In genomic region chr14:91065266-91065665, GRCh38 we compare ENCODE assay signal across 28 cellular contexts. TPM values are rescaled to one million over a fixed set of nuclear protein-coding genes. Genes with fewer than 3 reads are reported as not detected.
DNase-seq lines count a peak whose midpoint lies in the region; ATAC-seq and TF ChIP-seq lines count a peak whose summit lies in the region.
"Had no signal": no experiment of that assay in that cellular context is flagged by ENCODE, and none has a peak within 500 bp of the region (broad histone marks: within the 10 kb centered on the region; RNA-seq: fewer than 3 reads in every experiment).

No MANE protein-coding gene starts in this region.

- H3K4me3 Mint-ChIP-seq in CD4-positive, CD25-positive, alpha-beta regulatory T cell: peak overlapping the region in 3 of 4 donors; percentile 45 to 53 (median 48)
- no peak overlapping the region for H3K4me3 Mint-ChIP-seq in CD4-positive, alpha-beta T cell
- H3K4me3 Mint-ChIP-seq in activated T-helper 17 cell treated with anti-CD3 and anti-CD28 coated beads, Interleukin-2, amount 50 U/mL, for 72 hours: no peak overlapping the region
- H3K4me3 Mint-ChIP-seq in immature natural killer cell: peak overlapping the region in 2 of 5 donors; percentile 67 to 76
- H3K4me3 Mint-ChIP-seq: stimulated activated memory B cell treated with anti-CD40 and anti-IgM and Interleukin-4, amounts not matched to agents 10 μg/mL and 1 μg/mL and 100 μg/mL, for 72 hours had no signal

- H3K9me3 ChIP-seq in CD4-positive, CD25-positive, alpha-beta regulatory T cell (ENCODE audit: control insufficient read depth in 2 of 2, low read length in 2 of 2): no peaks in the 10 kb centered on the region
- H3K9me3 ChIP-seq in CD4-positive, alpha-beta T cell (ENCODE audit: control insufficient read depth, low read length): no peaks in the 10 kb centered on the region
- no peaks in the 10 kb centered on the region for H3K9me3 ChIP-seq in A673 (ENCODE audit: low read depth, low read length, poor library complexity, severe bottlenecking)
- H3K9me3 ChIP-seq: HAP-1, Peyer's patch, transverse colon had no signal

- H3K27me3 ChIP-seq in CD4-positive, CD25-positive, alpha-beta regulatory T cell (ENCODE audit: control insufficient read depth, insufficient read depth, low read length): no peaks in the 10 kb centered on the region
- H3K27me3 ChIP-seq in CD4-positive, alpha-beta T cell (ENCODE audit: control insufficient read depth, insufficient read depth, low read length): no peaks in the 10 kb centered on the region
- no peaks in the 10 kb centered on the region for H3K27me3 ChIP-seq in A673 (replicated peaks; ENCODE audit: insufficient read depth, low read depth, low read length, poor library complexity)
- H3K27me3 ChIP-seq: dorsolateral prefrontal cortex, hepatocyte, Peyer's patch, SJCRH30, transverse colon had no signal

- H3K4me3 ChIP-seq in CD4-positive, CD25-positive, alpha-beta regulatory T cell (ENCODE audit: low read depth, low read length): no peak overlapping the region
- no peak overlapping the region for H3K4me3 ChIP-seq in A673 (ENCODE audit: low read depth, low read length, poor library complexity, severe bottlenecking)
- H3K4me3 ChIP-seq: dorsolateral prefrontal cortex, GM12878, HAP-1, hepatocyte, Peyer's patch, SJCRH30, skin epidermis, transverse colon had no signal

- no peak for DNase-seq in CD4-positive, CD25-positive, alpha-beta regulatory T cell
- no peak for DNase-seq in CD4-positive, alpha-beta T cell
- DNase-seq in immature natural killer cell (no peak), NCI-H2029 treated with DMSO at 0.1 percent for 48 hours (lab: John Stamatoyannopoulos, UW) (no peak), A673 (ENCODE audit: low spot score) (no peak)
- DNase-seq: activated effector memory CD4-positive, alpha-beta T cell treated with anti-CD3 and anti-CD28 coated beads, Interleukin-2, amount 50 U/mL, for 16 hours; aorta; caudate nucleus; dorsolateral prefrontal cortex; erythroblast; foreskin melanocyte; left ventricle myocardium superior; NCI-H1417; NCI-H2171; NCI-H524 treated with DMSO at 0.1 percent for 48 hours; Peyer's patch; SJCRH30; stimulated activated CD4-positive, alpha-beta T cell treated with anti-CD3 and anti-CD28 coated beads, Interleukin-1b, Interleukin-23, amount 100 ng/mL, for 48 hours; transverse colon had no signal

- CTCF ChIA-PET in CD4-positive, alpha-beta T cell (lab: Charles Lee): no interaction called here
- CTCF ChIA-PET in A673 (lab: Charles Lee): no interaction called here

- no peaks in the 10 kb centered on the region for H3K36me3 ChIP-seq in CD4-positive, CD25-positive, alpha-beta regulatory T cell (ENCODE audit: control insufficient read depth, insufficient read depth, low read length)
- no peaks in the 10 kb centered on the region for H3K36me3 ChIP-seq in A673 (ENCODE audit: insufficient read depth, low read length, poor library complexity, severe bottlenecking)
- H3K36me3 ChIP-seq: HAP-1, Peyer's patch, SJCRH30, transverse colon had no signal

- H3K4me1 ChIP-seq in CD4-positive, CD25-positive, alpha-beta regulatory T cell (ENCODE audit: control insufficient read depth, insufficient read depth, low read length, poor library complexity, severe bottlenecking): peaks cover 84% of the 10 kb centered on the region
- H3K4me1 ChIP-seq in A673 (ENCODE audit: insufficient read depth, low read length, poor library complexity, severe bottlenecking): peaks cover 6% of the 10 kb centered on the region
- H3K4me1 ChIP-seq: SJCRH30 had no signal

- POLR2A ChIA-PET in CD4-positive, alpha-beta T cell (lab: Charles Lee): interaction anchor here (1.0 to 2.6 kb wide), 2 partner anchors 13 to 49 kb away, joined by 3 to 17 read pairs; partner anchors contain the start of gene DGLUCY
- POLR2A ChIA-PET in A673 (lab: Charles Lee; ENCODE audit: low non-redundant PET): no interaction called here

- peaks cover 31 to 76% (median 54%) of the 10 kb centered on the region in 4 donors for H3K4me1 Mint-ChIP-seq in CD4-positive, CD25-positive, alpha-beta regulatory T cell
- peaks cover 74% of the 10 kb centered on the region for H3K4me1 Mint-ChIP-seq in CD4-positive, alpha-beta T cell (ENCODE audit: low read depth)
- peaks cover 46% of the 10 kb centered on the region for H3K4me1 Mint-ChIP-seq in activated T-helper 17 cell treated with anti-CD3 and anti-CD28 coated beads, Interleukin-2, amount 50 U/mL, for 72 hours
- peaks cover 73 to 76% of the 10 kb centered on the region in 2 donors for H3K4me1 Mint-ChIP-seq in immature natural killer cell

- TF ChIP-seq CTCF in CD4-positive, alpha-beta T cell (IDR thresholded peaks at IDR 0.05): no peak
- TF ChIP-seq CTCF in A673 (conservative IDR thresholded peaks at IDR 0.05; ENCODE audit: low read depth, low read length): no peak

- no TSS peak for BruUV-seq in A673 (replicated peaks; lab: Mats Ljungman, UMichigan)

- intact Hi-C loops in CD4-positive, alpha-beta T cell (cut with DNase I, micrococcal nuclease): loop anchor here in 1 of 2 experiments (10.0 kb wide), 1 partner anchor 180 kb away; the partner anchor contains the start of gene GPR68
- intact Hi-C loops in A673 (cut with micrococcal nuclease; ENCODE audit: unreplicated experiment): no loop called here

- H3K27me3 Mint-ChIP-seq in CD4-positive, CD25-positive, alpha-beta regulatory T cell: no peaks in the 10 kb centered on the region
- no peaks in the 10 kb centered on the region for H3K27me3 Mint-ChIP-seq in CD4-positive, alpha-beta T cell
- no peaks in the 10 kb centered on the region for H3K27me3 Mint-ChIP-seq in activated T-helper 17 cell treated with anti-CD3 and anti-CD28 coated beads, Interleukin-2, amount 50 U/mL, for 72 hours
- H3K27me3 Mint-ChIP-seq in immature natural killer cell (ENCODE audit: low read depth in 3 of 3): peaks cover 2 to 16% (median 4%) of the 10 kb centered on the region in 3 donors
- H3K27me3 Mint-ChIP-seq: progenitor cell of endocrine pancreas; stimulated activated memory B cell treated with anti-CD40 and anti-IgM and Interleukin-4, amounts not matched to agents 10 μg/mL and 1 μg/mL and 100 μg/mL, for 72 hours had no signal

- ATAC-seq in CD4-positive, CD25-positive, alpha-beta regulatory T cell (ENCODE audit: low read depth in 2 of 2): no peak
- no peak for ATAC-seq in CD4-positive, alpha-beta T cell (ENCODE audit: poor library complexity)
- ATAC-seq in activated T-helper 17 cell treated with anti-CD3 and anti-CD28 coated beads, Interleukin-2, amount 50 U/mL, for 72 hours (replicated peaks): no peak
- ATAC-seq in GM18498 (IDR thresholded peaks at IDR 0.05; ENCODE audit: unreplicated experiment) (no peak), GM21619 (IDR thresholded peaks at IDR 0.05; ENCODE audit: unreplicated experiment) (no peak)
- ATAC-seq: GM12878; left ventricle myocardium superior; stimulated activated memory B cell treated with anti-CD40 and anti-IgM and Interleukin-4, amounts not matched to agents 10 μg/mL and 1 μg/mL and 100 μg/mL, for 72 hours had no signal

- peaks cover 0 to 3% (median 0%) of the 10 kb centered on the region in 7 donors for H3K9me3 Mint-ChIP-seq in CD4-positive, CD25-positive, alpha-beta regulatory T cell
- H3K9me3 Mint-ChIP-seq in CD4-positive, alpha-beta T cell: no peaks in the 10 kb centered on the region
- H3K9me3 Mint-ChIP-seq in activated T-helper 17 cell treated with anti-CD3 and anti-CD28 coated beads, Interleukin-2, amount 50 U/mL, for 72 hours: no peaks in the 10 kb centered on the region
- H3K9me3 Mint-ChIP-seq in immature natural killer cell: no peaks in the 10 kb centered on the region
- H3K9me3 Mint-ChIP-seq: stimulated activated memory B cell treated with anti-CD40 and anti-IgM and Interleukin-4, amounts not matched to agents 10 μg/mL and 1 μg/mL and 100 μg/mL, for 72 hours had no signal

- peak overlapping the region; percentile 34 for H3K27ac ChIP-seq in CD4-positive, CD25-positive, alpha-beta regulatory T cell (ENCODE audit: insufficient read depth, low read length, poor library complexity, severe bottlenecking)
- no peak overlapping the region for H3K27ac ChIP-seq in CD4-positive, alpha-beta T cell (ENCODE audit: low read depth, low read length)
- no peak overlapping the region for H3K27ac ChIP-seq in A673 (ENCODE audit: low read depth, low read length, poor library complexity, severe bottlenecking)
- H3K27ac ChIP-seq: dorsolateral prefrontal cortex, hepatocyte, Peyer's patch, SJCRH30 had no signal

- peak overlapping the region; percentile 70 to 80 (median 70) for H3K27ac Mint-ChIP-seq in CD4-positive, CD25-positive, alpha-beta regulatory T cell
- peak overlapping the region; percentile 80 for H3K27ac Mint-ChIP-seq in CD4-positive, alpha-beta T cell
- H3K27ac Mint-ChIP-seq in activated T-helper 17 cell treated with anti-CD3 and anti-CD28 coated beads, Interleukin-2, amount 50 U/mL, for 72 hours: peak overlapping the region; percentile 39
- peak overlapping the region; percentile 76 to 94 (median 84) for H3K27ac Mint-ChIP-seq in immature natural killer cell
- H3K27ac Mint-ChIP-seq: stimulated activated memory B cell treated with anti-CD40 and anti-IgM and Interleukin-4, amounts not matched to agents 10 μg/mL and 1 μg/mL and 100 μg/mL, for 72 hours had no signal

- H3K36me3 Mint-ChIP-seq in CD4-positive, CD25-positive, alpha-beta regulatory T cell: peaks cover 6% of the 10 kb centered on the region
- no peaks in the 10 kb centered on the region for H3K36me3 Mint-ChIP-seq in CD4-positive, alpha-beta T cell (ENCODE audit: low read depth)
- no peaks in the 10 kb centered on the region for H3K36me3 Mint-ChIP-seq in activated T-helper 17 cell treated with anti-CD3 and anti-CD28 coated beads, Interleukin-2, amount 50 U/mL, for 72 hours (ENCODE audit: low read depth)
- H3K36me3 Mint-ChIP-seq in immature natural killer cell: peaks cover 4 to 6% (median 4%) of the 10 kb centered on the region in 3 donors

RNA-seq across cellular contexts. Expression of gene RPS6KA5, which starts 4.8 kb away (rescaled TPM):
- 38.2 TPM for total RNA-seq in CD4-positive, CD25-positive, alpha-beta regulatory T cell
- 10 to 100 TPM; 20.9 to 29.1 (median 24.6) TPM for polyA plus RNA-seq in CD4-positive, CD25-positive, alpha-beta regulatory T cell
- total RNA-seq in CD4-positive, alpha-beta T cell: 10 to 100 TPM; 28.0 to 29.8 TPM
- total RNA-seq in activated T-helper 17 cell treated with anti-CD3 and anti-CD28 coated beads, Interleukin-2, amount 50 U/mL, for 72 hours: 10 to 100 TPM; 30.0 to 46.2 TPM
- polyA plus RNA-seq in immature natural killer cell: 10 to 100 TPM; 11.1 to 19.0 (median 16.6) TPM
- 7.6 and 7.9 TPM in 2 replicates for total RNA-seq in A673 (2021)

RNA-seq across cellular contexts. Expression of gene DGLUCY, which starts 48.6 kb away (rescaled TPM):
- 120 TPM for total RNA-seq in CD4-positive, CD25-positive, alpha-beta regulatory T cell
- 10 to 100 TPM; 45.2 to 62.7 (median 56.9) TPM for polyA plus RNA-seq in CD4-positive, CD25-positive, alpha-beta regulatory T cell
- total RNA-seq in CD4-positive, alpha-beta T cell: 10 to 100 TPM; 33.0 to 34.9 TPM
- 10 to 100 TPM; 73.8 to 88.7 TPM for total RNA-seq in activated T-helper 17 cell treated with anti-CD3 and anti-CD28 coated beads, Interleukin-2, amount 50 U/mL, for 72 hours
- 10 to 100 TPM; 31.8 to 71.6 (median 50.5) TPM for polyA plus RNA-seq in immature natural killer cell
- 26.7 and 36.2 TPM in 2 replicates for total RNA-seq in A673 (2021)

Comparison
In these comparisons a context has a peak if more than half of its experiments do, and no peak if none do; other contexts are left out.
1. H3K4me3 Mint-ChIP-seq: peak in CD4-positive, CD25-positive, alpha-beta regulatory T cell (3 of 4); none in CD4-positive, alpha-beta T cell (single experiment) and activated T-helper 17 cell treated with anti-CD3 and anti-CD28 coated beads, Interleukin-2, amount 50 U/mL, for 72 hours (single experiment).
2. Peak in every context shown above with its lines, with median percentiles within 50 percentile points of each other: H3K27ac Mint-ChIP-seq.